11 cellular contexts compared by ENCODE assay signal in genomic region chr3:27568393-27568792, GRCh38.
A peak's percentile ranks its signal among the peaks of the same experiment; 100 is the strongest.
DNase-seq lines count a peak whose midpoint lies in the region; ATAC-seq, FAIRE-seq and TF ChIP-seq lines count a peak whose summit lies in the region.
"Had no signal": no experiment of that assay in that cellular context is flagged by ENCODE, and none has a peak within 500 bp of the region (broad histone marks: within the 10 kb centered on the region; RNA-seq: fewer than 3 reads in every experiment).

No MANE protein-coding gene starts in this region.

- in situ Hi-C loops in gastrocnemius medialis (cut with MboI; ENCODE audit: low sequenced_read_pairs in 4 of 4) (no loop called here), GM13976 (cut with MboI; ENCODE audit: low sequenced_read_pairs, unreplicated experiment) (no loop called here)

- H3K36me3 ChIP-seq in gastrocnemius medialis, result no peaks in the 10 kb centered on the region

- peak; percentile 66 for FAIRE-seq in H54 (lab: Jason Lieb, UNC)
- FAIRE-seq: endometrium, GM18507 had no signal

- H3K27ac ChIP-seq in foreskin keratinocyte (no peak overlapping the region), gastrocnemius medialis (peak overlapping the region in 1 of 4 donors; percentile 3)

- peak; percentile 88 for ATAC-seq in SK-N-SH treated with all-trans-retinoic acid at 6 μM for 48 hours
- peak; percentile 92 for ATAC-seq in foreskin keratinocyte
- no peak for ATAC-seq in gastrocnemius medialis
- ATAC-seq in HG03520 (IDR thresholded peaks at IDR 0.05; ENCODE audit: unreplicated experiment), result no peak
- no peak for ATAC-seq in HG02938 (IDR thresholded peaks at IDR 0.05; ENCODE audit: unreplicated experiment)

- H3K27me3 ChIP-seq in foreskin keratinocyte (no peaks in the 10 kb centered on the region), gastrocnemius medialis (no peaks in the 10 kb centered on the region)

- H3K4me1 ChIP-seq in foreskin keratinocyte, result peaks cover 10% of the 10 kb centered on the region
- no peaks in the 10 kb centered on the region for H3K4me1 ChIP-seq in gastrocnemius medialis

- no peaks in the 10 kb centered on the region for H3K9me3 ChIP-seq in gastrocnemius medialis

- no peak for TF ChIP-seq CTCF in foreskin keratinocyte (conservative IDR thresholded peaks at IDR 0.05)
- no peak for TF ChIP-seq CTCF in gastrocnemius medialis (IDR thresholded peaks at IDR 0.05 in 4 of 5, conservative IDR thresholded peaks at IDR 0.05 in 1 of 5)
- TF ChIP-seq CTCF in GM13976 (IDR thresholded peaks at IDR 0.05; ENCODE audit: borderline replicate concordance, control extremely low read depth, extremely low read depth, insufficient read depth, missing control alignments), result no peak

- TF ChIP-seq POLR2A in H54 (IDR thresholded peaks at IDR 0.05; ENCODE audit: low read depth, low read length) (no peak), gastrocnemius medialis (IDR thresholded peaks at IDR 0.05) (no peak)

- DNase-seq in H54 (ENCODE audit: insufficient read length, low spot score) (peak; percentile 23), foreskin keratinocyte (peak; percentile 47 to 68), gastrocnemius medialis (peak; percentile 5 to 31), GM13976 (ENCODE audit: low spot score) (no peak)
- DNase-seq in activated CD4-positive, CD25-positive, alpha-beta regulatory T cell (lab: John Stamatoyannopoulos, UW), result no peak

- H3K4me3 ChIP-seq in gastrocnemius medialis, result no peak overlapping the region
- H3K4me3 ChIP-seq: skin epidermis had no signal

- intact Hi-C loops in gastrocnemius medialis (cut with DNase I; ENCODE audit: low total_unique reads), result no loop called here

TF ChIP-seq in SK-N-SH treated with all-trans-retinoic acid at 6 μM for 48 hours, 23 proteins besides CTCF, POLR2A, EP300 and RAD21:
- TF ChIP-seq GLIS3 (CRISPR knock-in tag; IDR thresholded peaks at IDR 0.05) (no peak), ZC3H10 (CRISPR knock-in tag; IDR thresholded peaks at IDR 0.05) (no peak), ARNTL (CRISPR knock-in tag; IDR thresholded peaks at IDR 0.05; ENCODE audit: borderline replicate concordance, low read depth) (no peak), TCF4 (CRISPR knock-in tag; IDR thresholded peaks at IDR 0.05; ENCODE audit: borderline replicate concordance) (no peak), TSHZ2 (CRISPR knock-in tag; IDR thresholded peaks at IDR 0.05) (0 out of 2 replicates have a peak, but pooled peaks have one; percentile 18)

Comparison
In these comparisons a context has a peak if more than half of its experiments do, and no peak if none do; other contexts are left out.
1. DNase-seq: peak in H54 (single experiment), foreskin keratinocyte (2 of 2) and gastrocnemius medialis (2 of 2); none in GM13976 (single experiment) and activated CD4-positive, CD25-positive, alpha-beta regulatory T cell (0 of 4).
2. ATAC-seq: peak in SK-N-SH treated with all-trans-retinoic acid at 6 μM for 48 hours (single experiment) and foreskin keratinocyte (single experiment); none in gastrocnemius medialis (0 of 2), HG03520 (single experiment) and HG02938 (single experiment).